Comparison of ENCODE assay signal across 1 cellular context in the genomic region with DNA sequence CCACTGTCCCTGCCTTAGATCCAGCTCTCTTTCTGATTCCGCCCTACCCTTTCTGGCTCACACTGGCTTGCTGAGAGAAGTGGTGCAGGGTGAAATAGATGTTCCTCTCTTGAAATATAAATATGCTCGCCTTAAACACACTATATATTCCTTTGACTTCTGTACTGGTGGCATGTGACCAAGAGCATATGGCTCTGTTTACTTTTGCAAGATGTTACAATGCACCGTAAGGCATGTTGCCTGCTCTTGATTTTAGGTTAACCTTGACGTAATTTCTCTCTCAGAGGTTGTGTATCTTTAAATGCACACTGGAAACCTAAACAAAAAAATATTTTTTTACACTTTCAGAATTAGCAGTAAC.
TF ChIP-seq lines count a peak whose summit lies in the region.

No MANE protein-coding gene starts in this region.

TF ChIP-seq in WTC11, 78 proteins besides CTCF, POLR2A, EP300 and RAD21 (continued from another document):
- TF ChIP-seq, protein P1, sequence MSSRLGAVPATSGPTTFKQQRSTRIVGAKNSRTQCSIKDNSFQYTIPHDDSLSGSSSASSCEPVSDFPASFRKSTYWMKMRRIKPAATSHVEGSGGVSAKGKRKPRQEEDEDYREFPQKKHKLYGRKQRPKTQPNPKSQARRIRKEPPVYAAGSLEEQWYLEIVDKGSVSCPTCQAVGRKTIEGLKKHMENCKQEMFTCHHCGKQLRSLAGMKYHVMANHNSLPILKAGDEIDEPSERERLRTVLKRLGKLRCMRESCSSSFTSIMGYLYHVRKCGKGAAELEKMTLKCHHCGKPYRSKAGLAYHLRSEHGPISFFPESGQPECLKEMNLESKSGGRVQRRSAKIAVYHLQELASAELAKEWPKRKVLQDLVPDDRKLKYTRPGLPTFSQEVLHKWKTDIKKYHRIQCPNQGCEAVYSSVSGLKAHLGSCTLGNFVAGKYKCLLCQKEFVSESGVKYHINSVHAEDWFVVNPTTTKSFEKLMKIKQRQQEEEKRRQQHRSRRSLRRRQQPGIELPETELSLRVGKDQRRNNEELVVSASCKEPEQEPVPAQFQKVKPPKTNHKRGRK (CRISPR knock-in tag; IDR thresholded peaks at IDR 0.05; ENCODE audit: borderline replicate concordance), result no peak
- no peak for TF ChIP-seq SMAD3 (CRISPR knock-in tag; IDR thresholded peaks at IDR 0.05; ENCODE audit: borderline replicate concordance)
- no peak for TF ChIP-seq ZNF219 (CRISPR knock-in tag; IDR thresholded peaks at IDR 0.05; ENCODE audit: borderline replicate concordance)
- no peak for TF ChIP-seq GTF2I (CRISPR knock-in tag; conservative IDR thresholded peaks at IDR 0.05)
- TF ChIP-seq, protein P2, sequence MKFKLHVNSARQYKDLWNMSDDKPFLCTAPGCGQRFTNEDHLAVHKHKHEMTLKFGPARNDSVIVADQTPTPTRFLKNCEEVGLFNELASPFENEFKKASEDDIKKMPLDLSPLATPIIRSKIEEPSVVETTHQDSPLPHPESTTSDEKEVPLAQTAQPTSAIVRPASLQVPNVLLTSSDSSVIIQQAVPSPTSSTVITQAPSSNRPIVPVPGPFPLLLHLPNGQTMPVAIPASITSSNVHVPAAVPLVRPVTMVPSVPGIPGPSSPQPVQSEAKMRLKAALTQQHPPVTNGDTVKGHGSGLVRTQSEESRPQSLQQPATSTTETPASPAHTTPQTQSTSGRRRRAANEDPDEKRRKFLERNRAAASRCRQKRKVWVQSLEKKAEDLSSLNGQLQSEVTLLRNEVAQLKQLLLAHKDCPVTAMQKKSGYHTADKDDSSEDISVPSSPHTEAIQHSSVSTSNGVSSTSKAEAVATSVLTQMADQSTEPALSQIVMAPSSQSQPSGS (CRISPR knock-in tag; IDR thresholded peaks at IDR 0.05; ENCODE audit: borderline replicate concordance, low read depth), result no peak
- TF ChIP-seq NR3C1 (CRISPR knock-in tag; conservative IDR thresholded peaks at IDR 0.05; ENCODE audit: low read depth), result no peak
TF ChIP-seq in WTC11: peak in this region for 0.
